ENCODE assay signal across 18 cellular contexts in genomic region chr1:208350815-208351214, GRCh38.
A peak's percentile ranks its signal among the peaks of the same experiment; 100 is the strongest.
DNase-seq lines count a peak whose midpoint lies in the region; ATAC-seq, FAIRE-seq and TF ChIP-seq lines count a peak whose summit lies in the region.
"Had no signal": no experiment of that assay in that cellular context is flagged by ENCODE, and none has a peak within 500 bp of the region (broad histone marks: within the 10 kb centered on the region; RNA-seq: fewer than 3 reads in every experiment).

No MANE protein-coding gene starts in this region.

- H3K27ac ChIP-seq in K562 (ENCODE audit: extremely low read depth, low read depth, low read length) (no peak overlapping the region), kidney (ENCODE audit: low read depth in 2 of 2, low read length in 2 of 2) (no peak overlapping the region), OCI-LY7 (ENCODE audit: low read depth, low read length, poor library complexity, severe bottlenecking) (no peak overlapping the region)
- H3K27ac ChIP-seq: GM23248 had no signal

- no peak for TF ChIP-seq POLR2A in K562 (conservative IDR thresholded peaks at IDR 0.05)

- DNase-seq in HEK293T (ENCODE audit: extremely low spot score), result no peak
- DNase-seq in K562 (ENCODE audit: extremely low read depth in 1 of 4, low spot score in 3 of 4), result no peak
- no peak for DNase-seq in kidney
- DNase-seq in cortex of kidney (lab: John Stamatoyannopoulos, UW), result no peak
- no peak for DNase-seq in OCI-LY7 (ENCODE audit: low spot score)
- DNase-seq in T-helper 2 cell, result no peak
- DNase-seq: 8988T; C1 segment of cervical spinal cord; Calu3; CD4-positive, alpha-beta memory T cell; COR-L47; DMS79 treated with DMSO at 0.1 percent for 48 hours; GM23248; H7; HCEC 1CT had no signal

- FAIRE-seq in A204.1 (lab: Jason Lieb, UNC) (peak; percentile 32), K562 (lab: Jason Lieb, UNC) (no peak), kidney (lab: Jason Lieb, UNC) (peak; percentile 56)
- FAIRE-seq: GM19239, H1 had no signal

- TF ChIP-seq CTCF in K562 (IDR thresholded peaks at IDR 0.05 in 2 of 3, conservative IDR thresholded peaks at IDR 0.05 in 1 of 3; ENCODE audit: insufficient read depth in 2 of 3, low read depth in 1 of 3, low read length in 3 of 3) (no peak), kidney (IDR thresholded peaks at IDR 0.05; ENCODE audit: borderline replicate concordance, extremely low read depth, insufficient read depth) (no peak), OCI-LY7 (conservative IDR thresholded peaks at IDR 0.05; ENCODE audit: low read length) (no peak)

- TF ChIP-seq EP300 in K562 (IDR thresholded peaks at IDR 0.05; ENCODE audit: low read length), result no peak

- POLR2A ChIA-PET in HEK293T (lab: Yijun Ruan, JAX) (no interaction called here), K562 (lab: Yijun Ruan, JAX) (no interaction called here), OCI-LY7 (lab: Charles Lee) (interaction anchor here (0.6 to 1.3 kb wide), 5 partner anchors 9 to 1893 kb away, joined by 3 to 5 read pairs (median 4); no protein-coding TSS in a partner anchor)

- H3K79me2 ChIP-seq in K562 (ENCODE audit: control insufficient read depth, insufficient read depth, low read length) (no peaks in the 10 kb centered on the region), OCI-LY7 (ENCODE audit: insufficient read depth, low read depth, low read length) (no peaks in the 10 kb centered on the region)

- H4K20me1 ChIP-seq in K562 (replicated peaks; ENCODE audit: control insufficient read depth, insufficient read depth, low read length) (no peaks in the 10 kb centered on the region), OCI-LY7 (ENCODE audit: insufficient read depth, low read length) (no peaks in the 10 kb centered on the region)

- H3K4me1 ChIP-seq in K562 (replicated peaks in 1 of 2; ENCODE audit: control insufficient read depth in 2 of 2, insufficient read depth in 2 of 2, low read length in 2 of 2) (peaks cover 0 to 4% of the 10 kb centered on the region in 2 experiments; a peak in 1 of 5 replicates), kidney (ENCODE audit: control insufficient read depth in 1 of 2, insufficient read depth in 1 of 2, low read depth in 1 of 2, low read length in 2 of 2) (no peaks in the 10 kb centered on the region), OCI-LY7 (ENCODE audit: insufficient read depth, low read length, poor library complexity, severe bottlenecking) (no peaks in the 10 kb centered on the region)

- H3K27me3 ChIP-seq in K562 (ENCODE audit: control insufficient read depth in 2 of 2, insufficient read depth in 2 of 2, low read length in 2 of 2), result peaks cover 0 to 9% of the 10 kb centered on the region in 2 experiments; a peak in 3 of 5 replicates

- H2AFZ ChIP-seq in K562 (ENCODE audit: low read depth, low read length), result no peak overlapping the region
- no peak overlapping the region for H2AFZ ChIP-seq in OCI-LY7 (ENCODE audit: low read length)
- H2AFZ ChIP-seq: GM23248 had no signal

- CTCF ChIA-PET in HEK293T (lab: Yijun Ruan, JAX) (interaction anchor here (0.6 kb wide), 1 partner anchor 465 kb away, joined by 5 read pairs; no protein-coding TSS in a partner anchor), K562 (lab: Yijun Ruan, JAX; ENCODE audit: low intra/inter-chr PET ratio) (no interaction called here), OCI-LY7 (lab: Charles Lee; ENCODE audit: unreplicated experiment) (no interaction called here)

- no peak overlapping the region for H3K4me3 ChIP-seq in K562
- H3K4me3 ChIP-seq in kidney (ENCODE audit: low read length in 2 of 2), result no peak overlapping the region
- no peak overlapping the region for H3K4me3 ChIP-seq in OCI-LY7 (ENCODE audit: low read depth, low read length, poor library complexity, severe bottlenecking)
- H3K4me3 ChIP-seq: GM23248 had no signal

- H3K9me3 ChIP-seq in K562 (replicated peaks; ENCODE audit: control insufficient read depth, insufficient read depth, low read depth, low read length), result no peaks in the 10 kb centered on the region
- H3K9me3 ChIP-seq in kidney (ENCODE audit: control insufficient read depth in 1 of 2, low read length in 2 of 2), result no peaks in the 10 kb centered on the region
- H3K9me3 ChIP-seq in OCI-LY7 (ENCODE audit: low read length), result no peaks in the 10 kb centered on the region

- intact Hi-C loops in K562 (cut with micrococcal nuclease) (no loop called here), kidney (cut with DNase I) (no loop called here), OCI-LY7 (cut with micrococcal nuclease; ENCODE audit: unreplicated experiment) (no loop called here)

- no peaks in the 10 kb centered on the region for H3K9me2 ChIP-seq in OCI-LY7 (ENCODE audit: insufficient read depth, low read length)

- no peaks in the 10 kb centered on the region for H3K9me1 ChIP-seq in K562 (ENCODE audit: control insufficient read depth, insufficient read depth, low read length)

- no peak overlapping the region for H3K4me2 ChIP-seq in K562 (ENCODE audit: insufficient read depth, low read length)
- H3K4me2 ChIP-seq in OCI-LY7 (ENCODE audit: low read length), result no peak overlapping the region

- H3K9ac ChIP-seq in K562 (ENCODE audit: insufficient read depth in 1 of 2, low read depth in 2 of 2, low read length in 2 of 2), result no peak overlapping the region
- H3K9ac ChIP-seq in kidney (ENCODE audit: low read length in 2 of 2), result no peak overlapping the region
- H3K9ac ChIP-seq: GM23248 had no signal

- BruUV-seq in K562 (replicated peaks; lab: Mats Ljungman, UMichigan) (no TSS peak), OCI-LY7 (replicated peaks; lab: Mats Ljungman, UMichigan) (no TSS peak)

- no peak for ATAC-seq in K562

- in situ Hi-C loops in K562 (cut with MboI), result no loop called here

- 0% methylated on average over 1 of the region's 1 CpG for WGBS in K562 (ENCODE audit: insufficient coverage, low coverage, missing lambda C conversion rate)

- TF ChIP-seq RAD21 in K562 (CRISPR knock-in tag; conservative IDR thresholded peaks at IDR 0.05 in 1 of 2, IDR thresholded peaks at IDR 0.05 in 1 of 2), result no peak

- H3K36me3 ChIP-seq in K562 (ENCODE audit: control insufficient read depth, insufficient read depth, low read length) (no peaks in the 10 kb centered on the region), kidney (ENCODE audit: control insufficient read depth in 1 of 2, insufficient read depth in 2 of 2, low read length in 2 of 2) (no peaks in the 10 kb centered on the region), OCI-LY7 (ENCODE audit: insufficient read depth, low read length) (no peaks in the 10 kb centered on the region)

TF ChIP-seq in HEK293T, 16 proteins besides CTCF, POLR2A, EP300 and RAD21:
- no peak for TF ChIP-seq ELF4 (IDR thresholded peaks at IDR 0.05)
- peak; percentile 91 for TF ChIP-seq ZNF384 (IDR thresholded peaks at IDR 0.05)
- no peak for TF ChIP-seq PKNOX1 (IDR thresholded peaks at IDR 0.05)

TF ChIP-seq in K562, 482 proteins besides CTCF, POLR2A, EP300 and RAD21 (continues in another document):
- no peak for TF ChIP-seq ZNF224 (CRISPR knock-in tag; IDR thresholded peaks at IDR 0.05)
